2 cellular contexts compared by ENCODE assay signal in the genomic region with DNA sequence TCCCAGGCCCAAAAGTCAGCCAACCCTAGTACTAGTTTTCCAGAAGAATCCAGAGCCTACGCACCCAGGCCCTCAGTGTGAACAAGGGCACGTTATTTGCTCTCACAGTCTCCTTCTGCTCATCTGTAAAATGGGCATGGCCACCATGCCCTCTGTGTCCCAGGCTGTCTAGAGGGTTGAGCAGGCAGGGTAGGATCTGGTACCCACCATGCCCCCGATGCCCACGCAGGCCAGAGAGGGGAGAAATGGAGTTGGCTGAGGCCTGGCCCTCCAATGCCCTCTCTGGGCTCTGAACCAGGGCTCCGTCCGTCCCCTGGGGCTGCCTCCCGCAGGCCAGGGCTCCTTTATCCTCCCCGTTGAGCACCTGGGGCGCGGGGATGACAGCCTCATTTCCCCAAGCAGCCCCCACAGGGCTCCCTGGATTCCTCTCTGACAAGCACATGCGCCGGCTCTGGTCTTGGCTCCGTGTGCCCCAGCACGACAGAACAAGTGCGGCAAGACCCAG.
TF ChIP-seq lines count a peak whose summit lies in the region.

No MANE protein-coding gene starts in this region.

TF ChIP-seq in A549, 52 proteins besides CTCF, POLR2A, EP300 and RAD21 (continued from another document):
- TF ChIP-seq REST (IDR thresholded peaks at IDR 0.05) (no peak), HOXA7 (CRISPR knock-in tag; IDR thresholded peaks at IDR 0.05) (no peak), JUN (IDR thresholded peaks at IDR 0.05) (no peak), CBX2 (IDR thresholded peaks at IDR 0.05; ENCODE audit: borderline replicate concordance, low read depth) (no peak), HOXB5 (CRISPR knock-in tag; IDR thresholded peaks at IDR 0.05) (no peak), SREBF2 (IDR thresholded peaks at IDR 0.05) (no peak), BHLHE40 (IDR thresholded peaks at IDR 0.05; ENCODE audit: low read depth, low read length) (no peak)
TF ChIP-seq in A549: peak in this region for 0.

TF ChIP-seq in neural cell, 6 proteins besides CTCF, POLR2A, EP300 and RAD21 (continued from another document):
- TF ChIP-seq SMC3 (conservative IDR thresholded peaks at IDR 0.05; ENCODE audit: poor library complexity): no peak
